In genomic region chr6:119442776-119443184, GRCh38 we compare ENCODE assay signal across 12 cellular contexts.
DNase-seq lines count a peak whose midpoint lies in the region; ATAC-seq, FAIRE-seq and TF ChIP-seq lines count a peak whose summit lies in the region.
"Had no signal": no experiment of that assay in that cellular context is flagged by ENCODE, and none has a peak within 500 bp of the region (broad histone marks: within the 10 kb centered on the region; RNA-seq: fewer than 3 reads in every experiment).

No MANE protein-coding gene starts in this region.

- in situ Hi-C loops in transverse colon (cut with MboI; ENCODE audit: low pct_ligation_motif_present in 1 of 4, low pct_unique_long_range_greater_than_20kb in 1 of 4, low sequenced_read_pairs in 3 of 4), result no loop called here

- H3K4me1 Mint-ChIP-seq in T-helper 1 cell treated with Interleukin-12 subunit alpha and Interleukin-12 subunit beta and Interleukin-4 antibody, amounts not matched to agents 30 μg/mL and 1 μg/mL, for 36 hours (ENCODE audit: low read depth), result peaks cover 35% of the 10 kb centered on the region

- peaks cover 8% of the 10 kb centered on the region for H3K9me3 Mint-ChIP-seq in T-helper 1 cell treated with Interleukin-12 subunit alpha and Interleukin-12 subunit beta and Interleukin-4 antibody, amounts not matched to agents 30 μg/mL and 1 μg/mL, for 36 hours

- H3K27me3 ChIP-seq in left ventricle myocardium inferior (ENCODE audit: low read depth), result no peaks in the 10 kb centered on the region
- no peaks in the 10 kb centered on the region for H3K27me3 ChIP-seq in transverse colon
- no peaks in the 10 kb centered on the region for H3K27me3 ChIP-seq in small intestine (ENCODE audit: control insufficient read depth in 2 of 2, insufficient read depth in 2 of 2, low read length in 2 of 2)

- H3K27ac ChIP-seq in left ventricle myocardium inferior (replicated peaks) (no peak overlapping the region), transverse colon (peak overlapping the region in 3 of 4 donors; percentile 5 to 59 (median 45)), small intestine (ENCODE audit: low read depth in 1 of 2, low read length in 1 of 2) (peak overlapping the region in 1 of 2 donors; percentile 18)
- H3K27ac ChIP-seq: VCaP had no signal

- H3K4me1 ChIP-seq in left ventricle myocardium inferior (peaks cover 15% of the 10 kb centered on the region), transverse colon (peaks cover 13 to 27% (median 19%) of the 10 kb centered on the region in 4 donors), small intestine (ENCODE audit: control insufficient read depth in 2 of 2, insufficient read depth in 1 of 2, low read depth in 1 of 2, low read length in 1 of 2) (peaks cover 2 to 13% of the 10 kb centered on the region in 2 donors)

- no peak for FAIRE-seq in small intestine (lab: Jason Lieb, UNC)
- FAIRE-seq: HTR-8/SVneo had no signal

- ATAC-seq in Right ventricle myocardium inferior (peak; percentile 51), HG02981 (IDR thresholded peaks at IDR 0.05; ENCODE audit: unreplicated experiment) (peak; percentile 38), HG02973 (IDR thresholded peaks at IDR 0.05; ENCODE audit: unreplicated experiment) (no peak)

- intact Hi-C loops in Right ventricle myocardium inferior (cut with DNase I), result no loop called here
- intact Hi-C loops in left ventricle myocardium inferior (cut with micrococcal nuclease), result no loop called here
- intact Hi-C loops in transverse colon (cut with DNase I; ENCODE audit: low total_unique reads), result no loop called here

- WGBS in transverse colon (ENCODE audit: low coverage in 1 of 2), 2 donors, result 51 to 69% methylated on average over 7 to 9 of the region's 9 CpGs
- WGBS in small intestine, 3 donors, result 54 to 82% (median 76%) methylated on average over 9 of the region's 9 CpGs

- no peaks in the 10 kb centered on the region for H3K36me3 ChIP-seq in left ventricle myocardium inferior
- H3K36me3 ChIP-seq in transverse colon, result no peaks in the 10 kb centered on the region
- no peaks in the 10 kb centered on the region for H3K36me3 ChIP-seq in small intestine (ENCODE audit: control insufficient read depth in 2 of 2, insufficient read depth in 2 of 2, low read length in 2 of 2)

- DNase-seq in Right ventricle myocardium inferior (ENCODE audit: missing footprints) (no peak), left ventricle myocardium inferior (no peak), transverse colon (peak; percentile 48), erythroblast (lab: John Stamatoyannopoulos, UW) (no peak), small intestine (no peak)
- DNase-seq: AML-193 had no signal

- peak overlapping the region; percentile 25 for H3K4me3 Mint-ChIP-seq in T-helper 1 cell treated with Interleukin-12 subunit alpha and Interleukin-12 subunit beta and Interleukin-4 antibody, amounts not matched to agents 30 μg/mL and 1 μg/mL, for 36 hours
- H3K4me3 Mint-ChIP-seq: nephron had no signal

- H3K27ac Mint-ChIP-seq in T-helper 1 cell treated with Interleukin-12 subunit alpha and Interleukin-12 subunit beta and Interleukin-4 antibody, amounts not matched to agents 30 μg/mL and 1 μg/mL, for 36 hours, result peak overlapping the region; percentile 78
- H3K27ac Mint-ChIP-seq: nephron had no signal

- H3K4me3 ChIP-seq in left ventricle myocardium inferior (no peak overlapping the region), transverse colon (no peak overlapping the region), small intestine (ENCODE audit: low read depth in 1 of 2, low read length in 2 of 2) (no peak overlapping the region)

- TF ChIP-seq POLR2A in transverse colon (IDR thresholded peaks at IDR 0.05), result no peak
- no peak for TF ChIP-seq POLR2A in erythroblast (IDR thresholded peaks at IDR 0.05; ENCODE audit: low read length)

- peaks cover 5% of the 10 kb centered on the region for H3K27me3 Mint-ChIP-seq in T-helper 1 cell treated with Interleukin-12 subunit alpha and Interleukin-12 subunit beta and Interleukin-4 antibody, amounts not matched to agents 30 μg/mL and 1 μg/mL, for 36 hours (ENCODE audit: low read depth)

- peaks cover 18% of the 10 kb centered on the region for H3K36me3 Mint-ChIP-seq in T-helper 1 cell treated with Interleukin-12 subunit alpha and Interleukin-12 subunit beta and Interleukin-4 antibody, amounts not matched to agents 30 μg/mL and 1 μg/mL, for 36 hours (ENCODE audit: low read depth)

- H3K9me3 ChIP-seq in left ventricle myocardium inferior (replicated peaks) (no peaks in the 10 kb centered on the region), transverse colon (no peaks in the 10 kb centered on the region), small intestine (ENCODE audit: control insufficient read depth, low read depth) (no peaks in the 10 kb centered on the region)

- TF ChIP-seq CTCF in left ventricle myocardium inferior (IDR thresholded peaks at IDR 0.05; ENCODE audit: borderline replicate concordance), result no peak
- no peak for TF ChIP-seq CTCF in transverse colon (IDR thresholded peaks at IDR 0.05)

- peak; percentile 39 for TF ChIP-seq EP300 in transverse colon (IDR thresholded peaks at IDR 0.05; ENCODE audit: low read depth)
